Comparison of ENCODE assay signal across 12 cellular contexts in the genomic region with DNA sequence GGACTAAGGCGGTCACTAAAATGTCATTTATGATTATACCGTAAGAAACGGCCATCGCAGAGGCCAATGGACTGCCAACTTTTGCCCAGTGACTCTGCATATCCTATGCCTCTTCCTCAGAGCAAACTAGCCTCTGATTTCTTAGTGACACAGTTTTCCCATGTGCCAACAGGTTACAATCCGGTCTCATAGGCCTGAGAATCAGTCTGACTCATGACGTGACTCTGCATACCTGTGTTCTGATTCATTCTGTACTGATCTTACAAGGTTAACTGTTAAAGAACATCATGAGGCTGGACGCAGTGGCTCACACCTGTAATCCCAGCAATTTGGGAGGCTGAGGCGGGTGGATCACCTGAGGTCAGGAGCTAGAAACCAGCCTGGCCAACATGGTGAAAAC. TPM values are rescaled to one million over a fixed set of nuclear protein-coding genes. Genes with fewer than 3 reads are reported as not detected.
A peak's percentile ranks its signal among the peaks of the same experiment; 100 is the strongest.
DNase-seq lines count a peak whose midpoint lies in the region; ATAC-seq and TF ChIP-seq lines count a peak whose summit lies in the region.
"Had no signal": no experiment of that assay in that cellular context is flagged by ENCODE, and none has a peak within 500 bp of the region (broad histone marks: within the 10 kb centered on the region; RNA-seq: fewer than 3 reads in every experiment).

No MANE protein-coding gene starts in this region.

- CTCF ChIA-PET in Calu3 (lab: Charles Lee): interaction anchor here (0.6 kb wide), 1 partner anchor 36 kb away, joined by 8 read pairs; no protein-coding TSS in a partner anchor

- no TSS peak for BruUV-seq in Calu3 (replicated peaks; lab: Mats Ljungman, UMichigan)

- no peak for TF ChIP-seq CTCF in Calu3 (IDR thresholded peaks at IDR 0.05; ENCODE audit: unreplicated experiment)
- no peak for TF ChIP-seq CTCF in epithelial cell of esophagus (IDR thresholded peaks at IDR 0.05; ENCODE audit: insufficient read depth, low read depth, low read length, missing control alignments)
- TF ChIP-seq CTCF in GM10266 (IDR thresholded peaks at IDR 0.05; ENCODE audit: control insufficient read depth, insufficient read depth, low read depth, missing control alignments): no peak

- H3K36me3 Mint-ChIP-seq in Calu3 (ENCODE audit: insufficient read depth, unreplicated experiment): peaks cover 5% of the 10 kb centered on the region

- H3K27me3 Mint-ChIP-seq in Calu3 (ENCODE audit: unreplicated experiment): no peaks in the 10 kb centered on the region
- H3K27me3 Mint-ChIP-seq: activated naive CD8-positive, alpha-beta T cell treated with anti-CD3 and anti-CD28 coated beads, Interleukin-2, amount 50 U/mL, for 24 hours had no signal

- peak; percentile 69 for DNase-seq in Calu3
- DNase-seq in NCI-H226: peak; percentile 88
- DNase-seq in epithelial cell of esophagus (ENCODE audit: low read depth): peak; percentile 99
- peak; percentile 83 for DNase-seq in non-pigmented ciliary epithelial cell (ENCODE audit: low read depth)
- DNase-seq in SKM-1 treated with dmso at 0.1 percent for 144 hours (lab: John Stamatoyannopoulos, UW; ENCODE audit: unreplicated experiment): no peak
- DNase-seq in NCI-H2227 treated with DMSO at 0.1 percent for 48 hours (lab: John Stamatoyannopoulos, UW): no peak
- DNase-seq in GM10266 (ENCODE audit: extremely low spot score): no peak
- DNase-seq: activated CD4-positive, CD25-positive, alpha-beta regulatory T cell treated with anti-CD3 and anti-CD28 coated beads, Interleukin-2, amount 50 U/mL, for 72 hours; activated naive CD8-positive, alpha-beta T cell treated with anti-CD3 and anti-CD28 coated beads, Interleukin-2, amount 50 U/mL, for 24 hours; MV-4-11; NK-92 treated with Interleukin-12 subunit alpha and Interleukin-12 subunit beta, amount 100 ng/mL, for 24 hours had no signal

- ATAC-seq in HG03521 (IDR thresholded peaks at IDR 0.05; ENCODE audit: unreplicated experiment): no peak
- ATAC-seq: activated naive CD8-positive, alpha-beta T cell treated with anti-CD3 and anti-CD28 coated beads, Interleukin-2, amount 50 U/mL, for 24 hours had no signal

- peaks cover 28% of the 10 kb centered on the region for H3K4me1 Mint-ChIP-seq in Calu3 (ENCODE audit: low read depth, unreplicated experiment)

- H3K27ac Mint-ChIP-seq in Calu3 (ENCODE audit: unreplicated experiment): peak overlapping the region; percentile 42
- H3K27ac Mint-ChIP-seq: activated naive CD8-positive, alpha-beta T cell treated with anti-CD3 and anti-CD28 coated beads, Interleukin-2, amount 50 U/mL, for 24 hours had no signal

- no peak overlapping the region for H3K4me3 Mint-ChIP-seq in Calu3 (ENCODE audit: low read depth, unreplicated experiment)
- H3K4me3 Mint-ChIP-seq: activated naive CD8-positive, alpha-beta T cell treated with anti-CD3 and anti-CD28 coated beads, Interleukin-2, amount 50 U/mL, for 24 hours had no signal

- intact Hi-C loops in Calu3 (cut with micrococcal nuclease; ENCODE audit: unreplicated experiment): no loop called here

- H3K4me3 ChIP-seq in epithelial cell of esophagus (ENCODE audit: low read length): no peak overlapping the region

- H3K9me3 Mint-ChIP-seq in Calu3 (ENCODE audit: low read depth, unreplicated experiment): no peaks in the 10 kb centered on the region

RNA-seq across cellular contexts. Expression of gene RUBCN, which starts 17.8 kb away (rescaled TPM):
- total RNA-seq in Calu3 (2022): 22.9 and 32.2 TPM in 2 replicates

RNA-seq across cellular contexts. Expression of gene FYTTD1, which starts 30.8 kb away (rescaled TPM):
- 37.4 and 37.6 TPM in 2 replicates for total RNA-seq in Calu3 (2022)

Comparison
In these comparisons a context has a peak if more than half of its experiments do, and no peak if none do; other contexts are left out.
1. DNase-seq: peak in Calu3 (single experiment), NCI-H226 (single experiment), epithelial cell of esophagus (single experiment) and non-pigmented ciliary epithelial cell (single experiment); none in SKM-1 treated with dmso at 0.1 percent for 144 hours (single experiment), NCI-H2227 treated with DMSO at 0.1 percent for 48 hours (single experiment) and GM10266 (single experiment).